In the genomic region with DNA sequence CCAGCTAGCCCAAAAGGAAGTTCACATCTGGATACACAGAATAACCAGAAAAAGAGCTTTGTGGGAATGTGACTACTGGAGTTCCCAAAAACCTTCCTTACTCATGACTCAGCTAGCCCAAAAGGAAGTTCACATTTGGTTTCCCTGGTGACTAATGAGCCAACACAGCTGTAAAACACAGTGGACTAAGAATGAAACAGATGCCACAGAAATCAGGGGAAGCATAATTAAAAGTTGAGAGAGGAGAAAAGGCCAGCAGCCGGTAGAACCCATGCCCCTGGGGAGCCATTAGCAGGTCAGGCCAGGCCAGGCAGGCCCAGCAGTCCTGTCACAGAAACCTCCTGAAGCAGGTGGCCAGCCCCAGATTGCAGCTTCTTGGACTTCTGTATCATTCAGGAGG, we compare ENCODE assay signal across 8 cellular contexts.
DNase-seq lines count a peak whose midpoint lies in the region; ATAC-seq and TF ChIP-seq lines count a peak whose summit lies in the region.

No MANE protein-coding gene starts in this region.

- ATAC-seq in HG03097 (IDR thresholded peaks at IDR 0.05; ENCODE audit: low FRiP score, unreplicated experiment), result no peak

- peak overlapping the region in 1 of 2 donors; percentile 22 for H3K9ac ChIP-seq in colonic mucosa (ENCODE audit: low read depth in 2 of 2, low read length in 2 of 2)

- intact Hi-C loops in colonic mucosa (cut with DNase I) (loop anchor here (10.0 kb wide), 1 partner anchor 283 kb away; a partner anchor contains a TSS), uterus (cut with DNase I; ENCODE audit: low total_unique reads) (loop anchor here (10.0 kb wide), 1 partner anchor 183 kb away; no protein-coding TSS in a partner anchor)

- peak; percentile 73 for DNase-seq in Caki2 (ENCODE audit: low read depth)
- peak; percentile 88 for DNase-seq in H4 (ENCODE audit: low spot score)
- peak; percentile 79 for DNase-seq in NCI-H2171 treated with DMSO at 0.1 percent for 48 hours (lab: John Stamatoyannopoulos, UW)
- DNase-seq in colonic mucosa, result peak; percentile 49
- DNase-seq in lung microvascular endothelial cell (ENCODE audit: low read depth in 2 of 2), result peak; percentile 84 to 95
- peak; percentile 69 to 75 for DNase-seq in uterus
- DNase-seq in activated CD4-positive, alpha-beta T cell treated with anti-CD3 and anti-CD28 coated beads, Interleukin-2, amount 50 U/mL, for 1 hour, result no peak

- H3K27ac ChIP-seq in colonic mucosa (peak overlapping the region; percentile 73), uterus (peak overlapping the region; percentile 82 to 95)

- H3K9me3 ChIP-seq in colonic mucosa, result no peaks in the 10 kb centered on the region
- H3K9me3 ChIP-seq in uterus, result no peaks in the 10 kb centered on the region

- TF ChIP-seq CTCF in colonic mucosa (IDR thresholded peaks at IDR 0.05) (no peak), uterus (IDR thresholded peaks at IDR 0.05) (no peak)

- TF ChIP-seq POLR2A in uterus (IDR thresholded peaks at IDR 0.05), result no peak

- H3K4me1 ChIP-seq in colonic mucosa (peaks cover 12% of the 10 kb centered on the region), uterus (peaks cover 20 to 55% of the 10 kb centered on the region in 2 donors)

- no peak overlapping the region for H3K4me3 ChIP-seq in colonic mucosa
- H3K4me3 ChIP-seq in uterus, result no peak overlapping the region

- in situ Hi-C loops in Caki2 (cut with HindIII; ENCODE audit: low pct_unique_long_range_greater_than_20kb, low sequenced_read_pairs), result no loop called here

- H3K36me3 ChIP-seq in colonic mucosa, result no peaks in the 10 kb centered on the region
- H3K36me3 ChIP-seq in uterus, result no peaks in the 10 kb centered on the region

- no peaks in the 10 kb centered on the region for H3K27me3 ChIP-seq in colonic mucosa
- H3K27me3 ChIP-seq in uterus, result no peaks in the 10 kb centered on the region
